Comparison of ENCODE assay signal across 9 cellular contexts in genomic region chr7:56105508-56105907, GRCh38. TPM values are rescaled to one million over a fixed set of nuclear protein-coding genes. Genes with fewer than 3 reads are reported as not detected.
DNase-seq lines count a peak whose midpoint lies in the region; ATAC-seq and TF ChIP-seq lines count a peak whose summit lies in the region.
"Had no signal": no experiment of that assay in that cellular context is flagged by ENCODE, and none has a peak within 500 bp of the region (broad histone marks: within the 10 kb centered on the region; RNA-seq: fewer than 3 reads in every experiment).

No MANE protein-coding gene starts in this region.

- TF ChIP-seq CTCF in epithelial cell of proximal tubule (conservative IDR thresholded peaks at IDR 0.05; ENCODE audit: low read depth, low read length) (no peak), nephron progenitor cell (IDR thresholded peaks at IDR 0.05) (no peak)

- H3K4me1 ChIP-seq in HUES64 (ENCODE audit: insufficient read depth, low read length): no peaks in the 10 kb centered on the region

- peak overlapping the region; percentile 83 for H3K9ac ChIP-seq in HUES64 (ENCODE audit: low read depth, low read length)

- no peak for ATAC-seq in GM19467 (IDR thresholded peaks at IDR 0.05; ENCODE audit: unreplicated experiment)

- H3K27ac ChIP-seq in HUES64 (ENCODE audit: low read depth, low read length): 0 out of 2 replicates have a peak overlapping the region, but pooled peaks have one; percentile 86

- peak; percentile 1 to 50 for DNase-seq in NCI-H2081 (lab: John Stamatoyannopoulos, UW)
- DNase-seq in NCI-H2081 treated with DMSO at 0.1 percent for 48 hours (lab: John Stamatoyannopoulos, UW): no peak
- DNase-seq in T1000 (lab: John Stamatoyannopoulos, UW): peak; percentile 5
- DNase-seq in epithelial cell of proximal tubule (ENCODE audit: low read depth): peak; percentile 50
- no peak for DNase-seq in nephron progenitor cell
- no peak for DNase-seq in epidermal melanocyte (ENCODE audit: insufficient read length, low spot score)
- DNase-seq: left cardiac atrium had no signal

- peaks cover 18% of the 10 kb centered on the region for H3K9me3 ChIP-seq in HUES64 (ENCODE audit: insufficient read depth, low read depth, low read length)

- peak overlapping the region; percentile 84 for H3K4me3 ChIP-seq in HUES64 (ENCODE audit: low read length)
- peak overlapping the region; percentile 73 for H3K4me3 ChIP-seq in epithelial cell of proximal tubule (ENCODE audit: low read depth, low read length)

- peaks cover 31% of the 10 kb centered on the region for H3K36me3 Mint-ChIP-seq in nephron progenitor cell (ENCODE audit: low read depth)

- peaks cover 23% of the 10 kb centered on the region for H3K27me3 Mint-ChIP-seq in nephron progenitor cell (ENCODE audit: low read depth, poor library complexity)

- H3K36me3 ChIP-seq in HUES64 (ENCODE audit: insufficient read depth, low read length): peaks cover 35% of the 10 kb centered on the region

- H3K27me3 ChIP-seq in HUES64 (ENCODE audit: insufficient read depth, low read length): no peaks in the 10 kb centered on the region

- H3K4me1 Mint-ChIP-seq in nephron progenitor cell: peaks cover 19% of the 10 kb centered on the region

- peaks cover 45% of the 10 kb centered on the region for H3K9me3 Mint-ChIP-seq in nephron progenitor cell

- peak overlapping the region; percentile 96 for H3K4me3 Mint-ChIP-seq in nephron progenitor cell

- 39% methylated on average over 6 of the region's 6 CpGs for WGBS in HUES64

- no peak overlapping the region for H3K27ac Mint-ChIP-seq in nephron progenitor cell

RNA-seq across cellular contexts. Expression of gene CHCHD2, which starts 0.8 kb away (rescaled TPM):
- 219 TPM for polyA plus RNA-seq in HUES64 (2013, experiment 1 of 2)
- 191 TPM for polyA plus RNA-seq in HUES64 (2013, experiment 2 of 2)
- total RNA-seq in epithelial cell of proximal tubule: 664 and 882 TPM in 2 replicates

RNA-seq across cellular contexts. Expression of gene NUPR2, which starts 10.7 kb away (rescaled TPM):
- polyA plus RNA-seq in HUES64 (2013, experiment 1 of 2): not detected
- polyA plus RNA-seq in HUES64 (2013, experiment 2 of 2): not detected
- total RNA-seq in epithelial cell of proximal tubule: 0.65 and 3.1 TPM in 2 replicates
- total RNA-seq: left cardiac atrium had no signal

RNA-seq across cellular contexts. Expression of gene PHKG1, which starts 12.8 kb away (rescaled TPM):
- polyA plus RNA-seq in HUES64 (2013, experiment 1 of 2): 0.35 TPM
- not detected for polyA plus RNA-seq in HUES64 (2013, experiment 2 of 2)
- total RNA-seq in epithelial cell of proximal tubule: 0.22 TPM in 1 of 2 replicates, not detected in the other

RNA-seq across cellular contexts. Expression of gene SUMF2, which starts 41.4 kb away (rescaled TPM):
- 43.5 TPM for polyA plus RNA-seq in HUES64 (2013, experiment 1 of 2)
- 52.6 TPM for polyA plus RNA-seq in HUES64 (2013, experiment 2 of 2)
- 72.1 and 102 TPM in 2 replicates for total RNA-seq in epithelial cell of proximal tubule

RNA-seq across cellular contexts. Expression of gene CCT6A, which starts 53.9 kb away (rescaled TPM):
- polyA plus RNA-seq in HUES64 (2013, experiment 1 of 2): 297 TPM
- 273 TPM for polyA plus RNA-seq in HUES64 (2013, experiment 2 of 2)
- 272 and 308 TPM in 2 replicates for total RNA-seq in epithelial cell of proximal tubule

Comparison
In these comparisons a context has a peak if more than half of its experiments do, and no peak if none do; other contexts are left out.
1. DNase-seq: peak in NCI-H2081 (2 of 2), T1000 (single experiment) and epithelial cell of proximal tubule (single experiment); none in NCI-H2081 treated with DMSO at 0.1 percent for 48 hours (single experiment), nephron progenitor cell (single experiment) and epidermal melanocyte (single experiment).